Comparison of ENCODE assay signal across 30 cellular contexts in the genomic region with DNA sequence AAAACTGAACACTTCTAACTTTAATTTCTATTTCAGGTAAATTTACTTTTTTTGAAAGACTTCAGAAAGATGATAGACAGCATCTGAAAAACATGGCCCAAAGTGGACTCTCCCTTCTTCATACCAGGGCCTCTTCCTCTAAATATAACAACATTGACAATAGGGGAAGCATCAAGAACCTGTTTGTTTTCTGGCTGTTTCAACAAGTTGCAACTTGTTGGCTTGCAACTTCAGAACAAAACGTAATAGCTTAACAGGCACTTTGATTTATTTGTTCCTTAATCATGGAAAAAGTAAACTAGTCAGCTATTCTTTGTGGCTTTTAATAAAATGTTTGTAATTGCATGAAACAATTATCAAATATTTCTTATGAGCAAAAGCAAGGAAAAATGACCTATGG. TPM values are rescaled to one million over a fixed set of nuclear protein-coding genes. Genes with fewer than 3 reads are reported as not detected.
DNase-seq lines count a peak whose midpoint lies in the region; ATAC-seq, FAIRE-seq and TF ChIP-seq lines count a peak whose summit lies in the region.
"Had no signal": no experiment of that assay in that cellular context is flagged by ENCODE, and none has a peak within 500 bp of the region (broad histone marks: within the 10 kb centered on the region; RNA-seq: fewer than 3 reads in every experiment).

No MANE protein-coding gene starts in this region.

- DNase-seq in NCI-H1417 treated with DMSO at 0.1 percent for 48 hours (lab: John Stamatoyannopoulos, UW) (peak; percentile 39), NOMO-1 treated with dmso at 0.1 percent for 144 hours (lab: John Stamatoyannopoulos, UW; ENCODE audit: unreplicated experiment) (peak; percentile 52), bronchial epithelial cell (ENCODE audit: low read depth) (peak; percentile 89), mesenteric fat pad (ENCODE audit: low spot score) (no peak)
- DNase-seq: activated CD4-positive, alpha-beta memory T cell treated with anti-CD3 and anti-CD28 coated beads for 36 hours; activated CD8-positive, alpha-beta memory T cell treated with anti-CD3 and anti-CD28 coated beads, Interleukin-2, amount 50 U/mL, for 4 hours; activated naive CD8-positive, alpha-beta T cell treated with anti-CD3 and anti-CD28 coated beads, Interleukin-2, amount 10 ng/mL, durations not matched to agents 7 days and 5 days; dermis blood vessel endothelial cell; islet precursor cell; KG1; left ventricle myocardium superior; midbrain; MM.1S; naive thymus-derived CD4-positive, alpha-beta T cell; NCI-H2029; NCI-H226; sigmoid colon; stimulated activated CD4-positive, alpha-beta T cell treated with anti-CD3 and anti-CD28 coated beads, Interleukin-4, amount 100 ng/mL, for 24 hours; upper lobe of right lung had no signal

- H3K36me3 ChIP-seq in HEK293 (ENCODE audit: control insufficient read depth in 2 of 2, insufficient read depth in 1 of 2, low read length in 2 of 2) (no peaks in the 10 kb centered on the region), bronchial epithelial cell (ENCODE audit: control insufficient read depth, insufficient read depth, low read length) (no peaks in the 10 kb centered on the region)
- H3K36me3 ChIP-seq: BLaER1, HAP-1, sigmoid colon, SJSA1, upper lobe of right lung had no signal

- FAIRE-seq in bronchial epithelial cell (lab: Jason Lieb, UNC) = no peak
- FAIRE-seq: endometrium, GM12891, RCC 7860 had no signal

- ATAC-seq in GM21360 (IDR thresholded peaks at IDR 0.05; ENCODE audit: unreplicated experiment) = no peak
- no peak for ATAC-seq in HG03196 (IDR thresholded peaks at IDR 0.05; ENCODE audit: unreplicated experiment)
- ATAC-seq: activated CD4-positive, CD25-positive, alpha-beta regulatory T cell treated with anti-CD3 and anti-CD28 coated beads, Interleukin-2, amount 50 U/mL, for 24 hours; left ventricle myocardium superior; naive thymus-derived CD4-positive, alpha-beta T cell; stimulated activated effector memory CD8-positive, alpha-beta T cell treated with anti-CD3 and anti-CD28 coated beads, Interleukin-12 subunit alpha, Interleukin-12 subunit beta, amount 100 ng/mL, for 72 hours; upper lobe of right lung had no signal

- no peaks in the 10 kb centered on the region; the same call in 1 of the 2 replicates for H3K4me1 ChIP-seq in HEK293 (ENCODE audit: control insufficient read depth, insufficient read depth, low read length)
- H3K4me1 ChIP-seq: BLaER1, HAP-1, upper lobe of right lung had no signal

- TF ChIP-seq CTCF in HEK293 (tag by site-specific recombination; IDR thresholded peaks at IDR 0.05) = no peak
- no peak for TF ChIP-seq CTCF in bronchial epithelial cell (IDR thresholded peaks at IDR 0.05; ENCODE audit: insufficient read depth, low read length, severe bottlenecking)

- no peaks in the 10 kb centered on the region for H3K27me3 ChIP-seq in bronchial epithelial cell (ENCODE audit: control insufficient read depth, insufficient read depth, low read length)
- H3K27me3 ChIP-seq: BLaER1, sigmoid colon, SJSA1, upper lobe of right lung had no signal

- H3K9me3 ChIP-seq in HEK293 (ENCODE audit: control insufficient read depth, insufficient read depth, low read depth, low read length) = no peaks in the 10 kb centered on the region
- H3K9me3 ChIP-seq: BLaER1, HAP-1, sigmoid colon, SJSA1, upper lobe of right lung had no signal

- H3K27ac ChIP-seq in HEK293 (ENCODE audit: extremely low read depth, low read depth, low read length) = no peak overlapping the region
- H3K27ac ChIP-seq: BLaER1, sigmoid colon, SJSA1, upper lobe of right lung had no signal

- POLR2A ChIA-PET in HEK293 (lab: Yijun Ruan, JAX) = no interaction called here

- H3K4me3 ChIP-seq in HEK293 (ENCODE audit: low read depth, low read length) (no peak overlapping the region), bronchial epithelial cell (ENCODE audit: low read depth, low read length) (no peak overlapping the region)
- H3K4me3 ChIP-seq: BLaER1, HAP-1, sigmoid colon, SJSA1, upper lobe of right lung had no signal

- CTCF ChIA-PET in HEK293 (lab: Yijun Ruan, JAX) = no interaction called here

TF ChIP-seq in HEK293, 187 proteins besides CTCF, POLR2A, EP300 and RAD21:
- peak; percentile 75 for TF ChIP-seq SCRT2 (tag by site-specific recombination; IDR thresholded peaks at IDR 0.05)
- no peak for TF ChIP-seq ZNF621 (tag by site-specific recombination; IDR thresholded peaks at IDR 0.05)
- no peak for TF ChIP-seq ZNF146 (tag by site-specific recombination; IDR thresholded peaks at IDR 0.05)
- TF ChIP-seq GLIS2 (tag by site-specific recombination; IDR thresholded peaks at IDR 0.05) = no peak
- no peak for TF ChIP-seq SP2 (tag by site-specific recombination; IDR thresholded peaks at IDR 0.05)
- TF ChIP-seq BCL11B (tag by site-specific recombination; IDR thresholded peaks at IDR 0.05; ENCODE audit: low read depth) = no peak
- no peak for TF ChIP-seq ZSCAN30 (tag by site-specific recombination; IDR thresholded peaks at IDR 0.05)

RNA-seq across cellular contexts. Expression of a gene that starts 34.3 kb away (rescaled TPM):
- total RNA-seq in bronchial epithelial cell (2.9 and 4.7 TPM in 2 replicates), mesenteric fat pad (4.6 TPM)
- total RNA-seq: activated CD4-positive, alpha-beta memory T cell treated with anti-CD3 and anti-CD28 coated beads for 36 hours; activated naive CD8-positive, alpha-beta T cell treated with anti-CD3 and anti-CD28 coated beads, Interleukin-2, amount 10 ng/mL, durations not matched to agents 7 days and 5 days had no signal
